Comparison of ENCODE assay signal across 13 cellular contexts in the genomic region with DNA sequence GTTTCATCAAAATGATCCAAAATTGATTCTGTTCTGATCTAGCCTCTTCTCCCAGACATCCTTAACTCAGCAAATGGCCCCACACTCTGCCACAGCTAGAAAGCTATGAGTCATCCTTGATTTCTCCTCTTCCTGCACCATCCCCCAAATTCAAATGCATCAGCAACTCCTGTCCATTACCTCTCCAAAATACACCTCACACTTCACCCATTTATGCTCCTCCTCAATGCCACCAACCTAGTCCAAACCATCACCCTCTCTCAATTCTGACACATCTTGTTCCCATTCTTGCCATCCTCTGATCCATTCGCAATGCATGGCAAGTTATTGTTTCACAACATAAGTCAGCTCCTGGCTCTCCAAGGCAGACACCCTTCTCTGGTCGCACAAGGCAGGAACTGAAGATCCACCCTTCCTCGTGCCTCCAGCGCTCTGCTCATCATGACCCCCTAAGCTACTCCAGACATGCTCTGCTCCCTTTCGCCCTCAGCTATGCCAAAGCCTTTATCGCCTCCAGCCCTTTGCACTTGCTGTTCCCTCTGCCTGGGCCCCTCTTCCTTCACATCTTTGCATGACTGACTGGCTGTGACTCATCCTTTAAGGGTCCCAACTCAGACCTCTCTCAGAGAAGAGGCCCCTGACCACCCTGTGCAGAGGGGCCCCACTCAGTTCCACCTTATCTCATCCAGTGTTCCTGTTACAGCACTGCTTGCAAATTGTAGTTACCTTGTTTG.
DNase-seq lines count a peak whose midpoint lies in the region; ATAC-seq, FAIRE-seq and TF ChIP-seq lines count a peak whose summit lies in the region.
"Had no signal": no experiment of that assay in that cellular context is flagged by ENCODE, and none has a peak within 500 bp of the region (broad histone marks: within the 10 kb centered on the region; RNA-seq: fewer than 3 reads in every experiment).

No MANE protein-coding gene starts in this region.

- H3K4me1 ChIP-seq in A549: peaks cover 23% of the 10 kb centered on the region

- TF ChIP-seq CTCF in A549 (IDR thresholded peaks at IDR 0.05): no peak

- TF ChIP-seq POLR2A in A549 (IDR thresholded peaks at IDR 0.05; ENCODE audit: low read length): no peak

- CTCF ChIA-PET in A549 (lab: Yijun Ruan, JAX): interaction anchor here (0.6 to 2.0 kb wide), 4 partner anchors 9 to 861 kb away, joined by 3 to 10 read pairs (median 4); no protein-coding TSS in a partner anchor

- H3K9me3 ChIP-seq in A549 (no peaks in the 10 kb centered on the region), SK-N-MC (ENCODE audit: low read depth, low read length) (no peaks in the 10 kb centered on the region)
- H3K9me3 ChIP-seq: tibial nerve had no signal

- H3K4me3 ChIP-seq in A549 (no peak overlapping the region), SK-N-MC (no peak overlapping the region)
- H3K4me3 ChIP-seq: tibial nerve had no signal

- no peak overlapping the region for H3K9ac ChIP-seq in SK-N-MC (ENCODE audit: insufficient read length)

- no peak for TF ChIP-seq RAD21 in A549 (conservative IDR thresholded peaks at IDR 0.05 in 1 of 2, IDR thresholded peaks at IDR 0.05 in 1 of 2)

- POLR2A ChIA-PET in A549 (lab: Yijun Ruan, JAX): no interaction called here

- FAIRE-seq in A549 (lab: Jason Lieb, UNC): no peak
- FAIRE-seq: G401.6 had no signal

- peak overlapping the region; percentile 26 to 72 for H3K27ac ChIP-seq in A549
- peak overlapping the region; percentile 42; the same call in 1 of the 2 replicates for H3K27ac ChIP-seq in SK-N-MC

- DNase-seq in A549 (ENCODE audit: low read depth in 1 of 2, low spot score in 1 of 2) (no peak), H4 (ENCODE audit: low spot score) (peak; percentile 23), SK-N-MC (ENCODE audit: low read depth, low spot score) (no peak), glomerular visceral epithelial cell (ENCODE audit: extremely low spot score) (peak; percentile 27), NCI-H187 (lab: John Stamatoyannopoulos, UW) (no peak), NCI-H2081 treated with DMSO at 0.1 percent for 48 hours (lab: John Stamatoyannopoulos, UW) (no peak), HT-29 (ENCODE audit: low spot score) (no peak), NCI-H1694 treated with DMSO at 0.1 percent for 48 hours (lab: John Stamatoyannopoulos, UW) (no peak)
- DNase-seq: NCI-H510A, right cardiac atrium, T-cell had no signal

- peak; percentile 37 to 45; a peak in 3 of 6 replicates for ATAC-seq in A549
- ATAC-seq: T-cell had no signal

- no peak for TF ChIP-seq EP300 in A549 (IDR thresholded peaks at IDR 0.05)

- WGBS in A549 (ENCODE audit: missing lambda C conversion rate): 87% methylated on average over 6 of the region's 6 CpGs

- peak overlapping the region; percentile 48; the same call in 2 of the 3 replicates for H3K4me2 ChIP-seq in A549

- H3K36me3 ChIP-seq in SK-N-MC (ENCODE audit: insufficient read depth, low read length): no peaks in the 10 kb centered on the region
- H3K36me3 ChIP-seq: tibial nerve had no signal

TF ChIP-seq in A549, 52 proteins besides CTCF, POLR2A, EP300 and RAD21:
- peak; percentile 25 for TF ChIP-seq MAFK (IDR thresholded peaks at IDR 0.05; ENCODE audit: partially characterized antibody)
- 0 out of 2 replicates have a peak, but pooled peaks have one; percentile 11 for TF ChIP-seq FOSL2 (IDR thresholded peaks at IDR 0.05)
- TF ChIP-seq FOSL2 (CRISPR knock-in tag; IDR thresholded peaks at IDR 0.05): peak; percentile 45; the same call in 1 of the 2 replicates
- no peak for TF ChIP-seq BHLHE40 (IDR thresholded peaks at IDR 0.05; ENCODE audit: low read depth, low read length)

Comparison
In these comparisons a context has a peak if more than half of its experiments do, and no peak if none do; other contexts are left out.
1. DNase-seq: peak in H4 (single experiment) and glomerular visceral epithelial cell (single experiment); none in A549 (0 of 2), SK-N-MC (single experiment), NCI-H187 (0 of 2), NCI-H2081 treated with DMSO at 0.1 percent for 48 hours (single experiment), HT-29 (single experiment) and NCI-H1694 treated with DMSO at 0.1 percent for 48 hours (single experiment).